In the genomic region with DNA sequence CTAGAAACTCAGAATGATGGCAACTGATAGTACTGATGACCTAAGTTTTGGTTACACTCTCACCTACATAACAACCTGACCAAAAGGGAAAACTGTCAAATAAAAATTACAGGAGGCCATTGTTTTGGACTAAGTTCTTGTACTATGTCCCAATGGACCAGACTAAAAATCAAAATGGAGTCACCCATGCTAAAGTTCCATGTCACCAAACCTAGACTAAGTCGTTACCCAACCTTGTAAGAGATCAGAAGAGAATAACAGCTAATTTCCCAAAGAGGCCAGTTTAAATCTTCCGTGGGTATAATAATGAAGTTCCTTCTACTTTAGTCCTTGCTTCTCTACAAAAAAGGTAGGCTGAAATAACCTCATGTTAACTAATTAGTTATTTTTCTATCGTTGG, we compare ENCODE assay signal across 2 cellular contexts.
TF ChIP-seq lines count a peak whose summit lies in the region.

No MANE protein-coding gene starts in this region.

TF ChIP-seq in GM12891, 5 proteins besides CTCF, POLR2A, EP300 and RAD21 (continued from another document):
- TF ChIP-seq TAF1 (IDR thresholded peaks at IDR 0.05; ENCODE audit: low read depth, low read length): no peak
- TF ChIP-seq PAX5 (IDR thresholded peaks at IDR 0.05; ENCODE audit: insufficient read depth, low read length, severe bottlenecking): no peak
- no peak for TF ChIP-seq POU2F2 (IDR thresholded peaks at IDR 0.05; ENCODE audit: low read depth, low read length)

TF ChIP-seq in GM12878, 131 proteins besides CTCF, POLR2A, EP300 and RAD21 (continued from another document):
- TF ChIP-seq GABPA (IDR thresholded peaks at IDR 0.05; ENCODE audit: low read depth) (no peak), YBX1 (IDR thresholded peaks at IDR 0.05) (no peak), HDGF (IDR thresholded peaks at IDR 0.05) (no peak), STAT3 (IDR thresholded peaks at IDR 0.05; ENCODE audit: low read depth, low read length) (no peak)
- TF ChIP-seq, protein P1, sequence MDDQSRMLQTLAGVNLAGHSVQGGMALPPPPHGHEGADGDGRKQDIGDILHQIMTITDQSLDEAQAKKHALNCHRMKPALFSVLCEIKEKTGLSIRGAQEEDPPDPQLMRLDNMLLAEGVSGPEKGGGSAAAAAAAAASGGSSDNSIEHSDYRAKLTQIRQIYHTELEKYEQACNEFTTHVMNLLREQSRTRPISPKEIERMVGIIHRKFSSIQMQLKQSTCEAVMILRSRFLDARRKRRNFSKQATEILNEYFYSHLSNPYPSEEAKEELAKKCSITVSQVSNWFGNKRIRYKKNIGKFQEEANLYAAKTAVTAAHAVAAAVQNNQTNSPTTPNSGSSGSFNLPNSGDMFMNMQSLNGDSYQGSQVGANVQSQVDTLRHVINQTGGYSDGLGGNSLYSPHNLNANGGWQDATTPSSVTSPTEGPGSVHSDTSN (IDR thresholded peaks at IDR 0.05; ENCODE audit: insufficient replicate concordance, low read depth, low read length): no peak
- TF ChIP-seq, protein P2, sequence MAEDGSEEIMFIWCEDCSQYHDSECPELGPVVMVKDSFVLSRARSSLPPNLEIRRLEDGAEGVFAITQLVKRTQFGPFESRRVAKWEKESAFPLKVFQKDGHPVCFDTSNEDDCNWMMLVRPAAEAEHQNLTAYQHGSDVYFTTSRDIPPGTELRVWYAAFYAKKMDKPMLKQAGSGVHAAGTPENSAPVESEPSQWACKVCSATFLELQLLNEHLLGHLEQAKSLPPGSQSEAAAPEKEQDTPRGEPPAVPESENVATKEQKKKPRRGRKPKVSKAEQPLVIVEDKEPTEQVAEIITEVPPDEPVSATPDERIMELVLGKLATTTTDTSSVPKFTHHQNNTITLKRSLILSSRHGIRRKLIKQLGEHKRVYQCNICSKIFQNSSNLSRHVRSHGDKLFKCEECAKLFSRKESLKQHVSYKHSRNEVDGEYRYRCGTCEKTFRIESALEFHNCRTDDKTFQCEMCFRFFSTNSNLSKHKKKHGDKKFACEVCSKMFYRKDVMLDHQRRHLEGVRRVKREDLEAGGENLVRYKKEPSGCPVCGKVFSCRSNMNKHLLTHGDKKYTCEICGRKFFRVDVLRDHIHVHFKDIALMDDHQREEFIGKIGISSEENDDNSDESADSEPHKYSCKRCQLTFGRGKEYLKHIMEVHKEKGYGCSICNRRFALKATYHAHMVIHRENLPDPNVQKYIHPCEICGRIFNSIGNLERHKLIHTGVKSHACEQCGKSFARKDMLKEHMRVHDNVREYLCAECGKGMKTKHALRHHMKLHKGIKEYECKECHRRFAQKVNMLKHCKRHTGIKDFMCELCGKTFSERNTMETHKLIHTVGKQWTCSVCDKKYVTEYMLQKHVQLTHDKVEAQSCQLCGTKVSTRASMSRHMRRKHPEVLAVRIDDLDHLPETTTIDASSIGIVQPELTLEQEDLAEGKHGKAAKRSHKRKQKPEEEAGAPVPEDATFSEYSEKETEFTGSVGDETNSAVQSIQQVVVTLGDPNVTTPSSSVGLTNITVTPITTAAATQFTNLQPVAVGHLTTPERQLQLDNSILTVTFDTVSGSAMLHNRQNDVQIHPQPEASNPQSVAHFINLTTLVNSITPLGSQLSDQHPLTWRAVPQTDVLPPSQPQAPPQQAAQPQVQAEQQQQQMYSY (CRISPR knock-in tag; IDR thresholded peaks at IDR 0.05): no peak
- TF ChIP-seq, protein P3, sequence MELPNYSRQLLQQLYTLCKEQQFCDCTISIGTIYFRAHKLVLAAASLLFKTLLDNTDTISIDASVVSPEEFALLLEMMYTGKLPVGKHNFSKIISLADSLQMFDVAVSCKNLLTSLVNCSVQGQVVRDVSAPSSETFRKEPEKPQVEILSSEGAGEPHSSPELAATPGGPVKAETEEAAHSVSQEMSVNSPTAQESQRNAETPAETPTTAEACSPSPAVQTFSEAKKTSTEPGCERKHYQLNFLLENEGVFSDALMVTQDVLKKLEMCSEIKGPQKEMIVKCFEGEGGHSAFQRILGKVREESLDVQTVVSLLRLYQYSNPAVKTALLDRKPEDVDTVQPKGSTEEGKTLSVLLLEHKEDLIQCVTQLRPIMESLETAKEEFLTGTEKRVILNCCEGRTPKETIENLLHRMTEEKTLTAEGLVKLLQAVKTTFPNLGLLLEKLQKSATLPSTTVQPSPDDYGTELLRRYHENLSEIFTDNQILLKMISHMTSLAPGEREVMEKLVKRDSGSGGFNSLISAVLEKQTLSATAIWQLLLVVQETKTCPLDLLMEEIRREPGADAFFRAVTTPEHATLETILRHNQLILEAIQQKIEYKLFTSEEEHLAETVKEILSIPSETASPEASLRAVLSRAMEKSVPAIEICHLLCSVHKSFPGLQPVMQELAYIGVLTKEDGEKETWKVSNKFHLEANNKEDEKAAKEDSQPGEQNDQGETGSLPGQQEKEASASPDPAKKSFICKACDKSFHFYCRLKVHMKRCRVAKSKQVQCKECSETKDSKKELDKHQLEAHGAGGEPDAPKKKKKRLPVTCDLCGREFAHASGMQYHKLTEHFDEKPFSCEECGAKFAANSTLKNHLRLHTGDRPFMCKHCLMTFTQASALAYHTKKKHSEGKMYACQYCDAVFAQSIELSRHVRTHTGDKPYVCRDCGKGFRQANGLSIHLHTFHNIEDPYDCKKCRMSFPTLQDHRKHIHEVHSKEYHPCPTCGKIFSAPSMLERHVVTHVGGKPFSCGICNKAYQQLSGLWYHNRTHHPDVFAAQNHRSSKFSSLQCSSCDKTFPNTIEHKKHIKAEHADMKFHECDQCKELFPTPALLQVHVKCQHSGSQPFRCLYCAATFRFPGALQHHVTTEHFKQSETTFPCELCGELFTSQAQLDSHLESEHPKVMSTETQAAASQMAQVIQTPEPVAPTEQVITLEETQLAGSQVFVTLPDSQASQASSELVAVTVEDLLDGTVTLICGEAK (IDR thresholded peaks at IDR 0.05; ENCODE audit: borderline replicate concordance): no peak
